Comparison of ENCODE assay signal across 17 cellular contexts in the genomic region with DNA sequence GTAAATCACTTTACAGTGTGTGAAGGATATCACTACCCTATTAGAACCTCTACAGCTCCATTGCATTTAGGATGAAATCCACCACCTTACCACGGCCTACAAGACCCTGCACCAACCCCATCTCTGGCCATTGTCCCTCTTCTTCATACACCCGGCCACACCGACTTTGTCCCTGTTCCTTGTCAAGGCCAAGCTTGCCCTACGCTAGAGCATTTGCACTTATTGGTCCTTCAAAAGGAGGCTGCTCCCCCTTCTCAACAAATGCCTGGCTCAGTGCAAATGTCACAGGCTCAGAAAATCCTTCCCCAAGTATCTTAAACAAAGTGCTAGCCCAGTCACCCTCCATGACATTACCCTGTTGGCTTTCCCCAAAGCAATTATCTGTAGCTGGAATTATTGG. TPM values are rescaled to one million over a fixed set of nuclear protein-coding genes. Genes with fewer than 3 reads are reported as not detected.
DNase-seq lines count a peak whose midpoint lies in the region; ATAC-seq and TF ChIP-seq lines count a peak whose summit lies in the region.
"Had no signal": no experiment of that assay in that cellular context is flagged by ENCODE, and none has a peak within 500 bp of the region (broad histone marks: within the 10 kb centered on the region; RNA-seq: fewer than 3 reads in every experiment).

No MANE protein-coding gene starts in this region.

- H3K27ac Mint-ChIP-seq in T-helper 1 cell treated with Interleukin-12 subunit alpha and Interleukin-12 subunit beta and Interleukin-4 antibody, amounts not matched to agents 30 μg/mL and 1 μg/mL, for 36 hours: peak overlapping the region; percentile 86
- peak overlapping the region; percentile 88 for H3K27ac Mint-ChIP-seq in CD8-positive, alpha-beta T cell
- peak overlapping the region; percentile 84 to 88 for H3K27ac Mint-ChIP-seq in activated naive CD4-positive, alpha-beta T cell treated with anti-CD3 and anti-CD28 coated beads, Interleukin-2, amount 50 U/mL, for 72 hours
- peak overlapping the region; percentile 90 for H3K27ac Mint-ChIP-seq in neural crest cell (ENCODE audit: unreplicated experiment)

- CTCF ChIA-PET in CD8-positive, alpha-beta T cell (lab: Charles Lee): interaction anchor here (0.7 to 5.7 kb wide), 4 partner anchors 43 to 189 kb away, joined by 3 to 36 read pairs (median 5); no protein-coding TSS in a partner anchor

- H3K4me3 Mint-ChIP-seq in T-helper 1 cell treated with Interleukin-12 subunit alpha and Interleukin-12 subunit beta and Interleukin-4 antibody, amounts not matched to agents 30 μg/mL and 1 μg/mL, for 36 hours: peak overlapping the region; percentile 47
- peak overlapping the region; percentile 68 for H3K4me3 Mint-ChIP-seq in CD8-positive, alpha-beta T cell
- peak overlapping the region; percentile 74 for H3K4me3 Mint-ChIP-seq in neural crest cell
- H3K4me3 Mint-ChIP-seq: nephron had no signal

- H3K4me1 Mint-ChIP-seq in T-helper 1 cell treated with Interleukin-12 subunit alpha and Interleukin-12 subunit beta and Interleukin-4 antibody, amounts not matched to agents 30 μg/mL and 1 μg/mL, for 36 hours (ENCODE audit: low read depth): peaks cover 67% of the 10 kb centered on the region
- peaks cover 85% of the 10 kb centered on the region for H3K4me1 Mint-ChIP-seq in CD8-positive, alpha-beta T cell (ENCODE audit: low read depth)
- peaks cover 29% of the 10 kb centered on the region for H3K4me1 Mint-ChIP-seq in neural crest cell

- peaks cover 22% of the 10 kb centered on the region for H3K9me3 Mint-ChIP-seq in T-helper 1 cell treated with Interleukin-12 subunit alpha and Interleukin-12 subunit beta and Interleukin-4 antibody, amounts not matched to agents 30 μg/mL and 1 μg/mL, for 36 hours
- peaks cover 5% of the 10 kb centered on the region for H3K9me3 Mint-ChIP-seq in CD8-positive, alpha-beta T cell
- peaks cover 17 to 21% of the 10 kb centered on the region in 2 donors for H3K9me3 Mint-ChIP-seq in activated naive CD4-positive, alpha-beta T cell treated with anti-CD3 and anti-CD28 coated beads, Interleukin-2, amount 50 U/mL, for 72 hours
- H3K9me3 Mint-ChIP-seq in neural crest cell: peaks cover 12% of the 10 kb centered on the region

- no peaks in the 10 kb centered on the region for H3K27me3 ChIP-seq in CD8-positive, alpha-beta T cell (ENCODE audit: insufficient read depth, low read length)

- DNase-seq in T-helper 1 cell (no peak), neural crest cell (ENCODE audit: low read depth, low spot score) (no peak), NCI-H2196 treated with DMSO at 0.1 percent for 48 hours (lab: John Stamatoyannopoulos, UW; ENCODE audit: unreplicated experiment) (no peak), NCI-H345 treated with DMSO at 0.1 percent for 48 hours (lab: John Stamatoyannopoulos, UW; ENCODE audit: unreplicated experiment) (no peak), substantia nigra (lab: John Stamatoyannopoulos, UW) (no peak)
- DNase-seq in CD8-positive, alpha-beta T cell: no peak
- no peak for DNase-seq in activated naive CD4-positive, alpha-beta T cell treated with anti-CD3 and anti-CD28 coated beads, Interleukin-2, amount 50 U/mL, for 72 hours (ENCODE audit: low spot score in 2 of 2)
- DNase-seq: colonic mucosa, DMS 273 treated with DMSO at 0.1 percent for 48 hours, mesenchymal stem cell, NCI-H1105, NCI-H526 treated with DMSO at 0.1 percent for 48 hours, SHP77 treated with DMSO at 0.1 percent for 48 hours had no signal

- intact Hi-C loops in CD8-positive, alpha-beta T cell (cut with DNase I, micrococcal nuclease): loop anchor here in 1 of 2 experiments (5.0 kb wide), 1 partner anchor 171 kb away; no protein-coding TSS in a partner anchor

- peak overlapping the region; percentile 12 for H3K27ac ChIP-seq in CD8-positive, alpha-beta T cell (ENCODE audit: low read depth, low read length)
- H3K27ac ChIP-seq in substantia nigra (ENCODE audit: low read depth, low read length, poor library complexity, severe bottlenecking): no peak overlapping the region
- H3K27ac ChIP-seq: 22Rv1, colonic mucosa had no signal

- peaks cover 87% of the 10 kb centered on the region for H3K4me1 ChIP-seq in CD8-positive, alpha-beta T cell (ENCODE audit: insufficient read depth, low read length)
- H3K4me1 ChIP-seq: colonic mucosa had no signal

- no peak for TF ChIP-seq CTCF in CD8-positive, alpha-beta T cell (IDR thresholded peaks at IDR 0.05)
- TF ChIP-seq CTCF in neural crest cell (conservative IDR thresholded peaks at IDR 0.05): no peak

- no peak overlapping the region for H3K4me3 ChIP-seq in CD8-positive, alpha-beta T cell (ENCODE audit: low read depth, low read length)
- H3K4me3 ChIP-seq: colonic mucosa, thoracic aorta had no signal

- no peaks in the 10 kb centered on the region for H3K36me3 ChIP-seq in CD8-positive, alpha-beta T cell (ENCODE audit: insufficient read depth, low read length)
- H3K36me3 ChIP-seq: colonic mucosa, thoracic aorta had no signal

- H3K9me3 ChIP-seq in CD8-positive, alpha-beta T cell (ENCODE audit: low read length): peaks cover 8% of the 10 kb centered on the region
- H3K9me3 ChIP-seq: colonic mucosa, thoracic aorta had no signal

- POLR2A ChIA-PET in CD8-positive, alpha-beta T cell (lab: Charles Lee): interaction anchor here (1.3 to 1.5 kb wide), 2 partner anchors 13 to 129 kb away, joined by 3 to 6 read pairs; no protein-coding TSS in a partner anchor

- peaks cover 18% of the 10 kb centered on the region for H3K36me3 Mint-ChIP-seq in T-helper 1 cell treated with Interleukin-12 subunit alpha and Interleukin-12 subunit beta and Interleukin-4 antibody, amounts not matched to agents 30 μg/mL and 1 μg/mL, for 36 hours (ENCODE audit: low read depth)
- peaks cover 8% of the 10 kb centered on the region for H3K36me3 Mint-ChIP-seq in CD8-positive, alpha-beta T cell
- peaks cover 20 to 27% of the 10 kb centered on the region in 2 donors for H3K36me3 Mint-ChIP-seq in activated naive CD4-positive, alpha-beta T cell treated with anti-CD3 and anti-CD28 coated beads, Interleukin-2, amount 50 U/mL, for 72 hours
- peaks cover 8% of the 10 kb centered on the region for H3K36me3 Mint-ChIP-seq in neural crest cell (ENCODE audit: low read depth)

- ATAC-seq in CD8-positive, alpha-beta T cell: no peak
- no peak for ATAC-seq in activated naive CD4-positive, alpha-beta T cell treated with anti-CD3 and anti-CD28 coated beads, Interleukin-2, amount 50 U/mL, for 72 hours

- H3K27me3 Mint-ChIP-seq in T-helper 1 cell treated with Interleukin-12 subunit alpha and Interleukin-12 subunit beta and Interleukin-4 antibody, amounts not matched to agents 30 μg/mL and 1 μg/mL, for 36 hours (ENCODE audit: low read depth): no peaks in the 10 kb centered on the region
- H3K27me3 Mint-ChIP-seq in CD8-positive, alpha-beta T cell (ENCODE audit: low read depth): no peaks in the 10 kb centered on the region
- H3K27me3 Mint-ChIP-seq in neural crest cell (ENCODE audit: low read depth): peaks cover 46% of the 10 kb centered on the region

RNA-seq across cellular contexts. Expression of a gene that starts 4.1 kb away (rescaled TPM):
- 1 to 10 TPM; 1.4 to 1.6 TPM for total RNA-seq in CD8-positive, alpha-beta T cell
- total RNA-seq in activated naive CD4-positive, alpha-beta T cell treated with anti-CD3 and anti-CD28 coated beads, Interleukin-2, amount 50 U/mL, for 72 hours: 10 to 100 TPM; 13.7 to 28.8 TPM
- 1.5 and 1.7 TPM in 2 replicates for total RNA-seq in neural crest cell
